ENCODE assay signal across 8 cellular contexts in genomic region chr20:1469925-1470571, GRCh38.
DNase-seq lines count a peak whose midpoint lies in the region; ATAC-seq and TF ChIP-seq lines count a peak whose summit lies in the region.

No MANE protein-coding gene starts in this region.

- TF ChIP-seq CTCF in astrocyte of the cerebellum (IDR thresholded peaks at IDR 0.05; ENCODE audit: low read depth, low read length, missing control alignments): peak; percentile 88

- ATAC-seq in HG02852 (IDR thresholded peaks at IDR 0.05; ENCODE audit: unreplicated experiment) (peak; percentile 35), GM21367 (IDR thresholded peaks at IDR 0.05; ENCODE audit: unreplicated experiment) (no peak)

- in situ Hi-C loops in astrocyte of the cerebellum (cut with HindIII; ENCODE audit: low sequenced_read_pairs): no loop called here

- DNase-seq in EH (ENCODE audit: low read depth) (peak; percentile 100), NCI-H510A treated with DMSO at 0.1 percent for 48 hours (lab: John Stamatoyannopoulos, UW) (peak; percentile 90), astrocyte of the cerebellum (ENCODE audit: low read depth) (peak; percentile 97), hypothalamus (lab: John Stamatoyannopoulos, UW) (peak in 36 of 51 donors; percentile 2 to 67 (median 32)), skeletal muscle cell (ENCODE audit: low read depth) (peak; percentile 97)
- DNase-seq in activated naive CD4-positive, alpha-beta T cell treated with Interleukin-2 at 50 U/mL for 16 hours: no peak

- H3K4me3 ChIP-seq in astrocyte of the cerebellum (ENCODE audit: low read depth, low read length) (no peak overlapping the region), skeletal muscle cell (ENCODE audit: low read depth, low read length) (no peak overlapping the region)
